ENCODE assay signal across 11 cellular contexts in genomic region chr12:75346215-75346614, GRCh38. TPM values are rescaled to one million over a fixed set of nuclear protein-coding genes. Genes with fewer than 3 reads are reported as not detected.
DNase-seq lines count a peak whose midpoint lies in the region; ATAC-seq lines count a peak whose summit lies in the region.
"Not testable (repeated sequence)": the region's sequence is repeated elsewhere in the genome, so short reads cannot be mapped to it uniquely, and the experiment has no call there.
"Had no signal": no experiment of that assay in that cellular context is flagged by ENCODE, and none has a peak within 500 bp of the region (broad histone marks: within the 10 kb centered on the region; RNA-seq: fewer than 3 reads in every experiment).

No MANE protein-coding gene starts in this region.

- H3K27ac Mint-ChIP-seq in activated CD8-positive, alpha-beta memory T cell treated with anti-CD3 and anti-CD28 coated beads, Interleukin-2, amount 10 ng/mL, durations not matched to agents 7 days and 5 days: not testable (repeated sequence)

- ATAC-seq in activated CD8-positive, alpha-beta memory T cell treated with anti-CD3 and anti-CD28 coated beads, Interleukin-2, amount 10 ng/mL, durations not matched to agents 7 days and 5 days: peak; percentile 89

- DNase-seq in A172 (ENCODE audit: low spot score): peak; percentile 49
- DNase-seq in Daoy (ENCODE audit: low read depth): peak; percentile 12
- DNase-seq in M059J (ENCODE audit: low read depth): peak; percentile 6
- peak; percentile 34 for DNase-seq in activated CD4-positive, alpha-beta T cell treated with anti-CD3 and anti-CD28 coated beads for 48 hours
- DNase-seq in activated CD8-positive, alpha-beta memory T cell treated with anti-CD3 and anti-CD28 coated beads, Interleukin-2, amount 10 ng/mL, durations not matched to agents 7 days and 5 days: peak; percentile 60
- peak; percentile 65 for DNase-seq in activated effector memory CD4-positive, alpha-beta T cell treated with anti-CD3 and anti-CD28 coated beads, Interleukin-2, amount 50 U/mL, for 16 hours
- peak; percentile 30 for DNase-seq in central memory CD4-positive, alpha-beta T cell
- DNase-seq in stimulated activated CD4-positive, alpha-beta T cell treated with anti-CD3 and anti-CD28 coated beads, Interleukin-15, amount 100 ng/mL, for 24 hours: peak; percentile 36

- peaks cover 16% of the 10 kb centered on the region for H3K36me3 Mint-ChIP-seq in activated CD8-positive, alpha-beta memory T cell treated with anti-CD3 and anti-CD28 coated beads, Interleukin-2, amount 10 ng/mL, durations not matched to agents 7 days and 5 days

- H3K9me3 Mint-ChIP-seq in activated CD8-positive, alpha-beta memory T cell treated with anti-CD3 and anti-CD28 coated beads, Interleukin-2, amount 10 ng/mL, durations not matched to agents 7 days and 5 days (ENCODE audit: low read depth): not testable (repeated sequence)

- not testable (repeated sequence) for H3K27me3 Mint-ChIP-seq in activated CD8-positive, alpha-beta memory T cell treated with anti-CD3 and anti-CD28 coated beads, Interleukin-2, amount 10 ng/mL, durations not matched to agents 7 days and 5 days

- CTCF ChIA-PET in activated CD8-positive, alpha-beta memory T cell treated with anti-CD3 and anti-CD28 coated beads, Interleukin-2, amount 10 ng/mL, durations not matched to agents 7 days and 5 days (lab: Charles Lee): not testable (repeated sequence)

- peaks cover 22% of the 10 kb centered on the region for H3K4me1 Mint-ChIP-seq in activated CD8-positive, alpha-beta memory T cell treated with anti-CD3 and anti-CD28 coated beads, Interleukin-2, amount 10 ng/mL, durations not matched to agents 7 days and 5 days

- H3K4me3 Mint-ChIP-seq in activated CD8-positive, alpha-beta memory T cell treated with anti-CD3 and anti-CD28 coated beads, Interleukin-2, amount 10 ng/mL, durations not matched to agents 7 days and 5 days: not testable (repeated sequence)

RNA-seq across cellular contexts. Expression of gene GLIPR1L1, which starts 11.7 kb away (rescaled TPM):
- total RNA-seq in A172 (2014; rRNA removed; shearing (Covaris generic)): not detected in 2 replicates
- not detected in 2 replicates for total RNA-seq in Daoy (2014; rRNA removed; shearing (Covaris generic))
- not detected in 2 replicates for total RNA-seq in M059J (2014; rRNA removed; shearing (Covaris generic))
- total RNA-seq in activated CD8-positive, alpha-beta memory T cell treated with anti-CD3 and anti-CD28 coated beads, Interleukin-2, amount 10 ng/mL, durations not matched to agents 7 days and 5 days: not detected
- total RNA-seq: GM23338, K562, LHCN-M2 had no signal

RNA-seq across cellular contexts. Expression of gene CAPS2, which starts 16.1 kb away (rescaled TPM):
- total RNA-seq in A172 (2014; rRNA removed; shearing (Covaris generic)): 3.8 and 4.8 TPM in 2 replicates
- total RNA-seq in Daoy (2014; rRNA removed; shearing (Covaris generic)): 1.3 and 3.5 TPM in 2 replicates
- 2.5 and 3.7 TPM in 2 replicates for total RNA-seq in M059J (2014; rRNA removed; shearing (Covaris generic))
- 1 to 10 TPM; 6.3 to 9.3 TPM for total RNA-seq in activated CD8-positive, alpha-beta memory T cell treated with anti-CD3 and anti-CD28 coated beads, Interleukin-2, amount 10 ng/mL, durations not matched to agents 7 days and 5 days

RNA-seq across cellular contexts. Expression of gene GLIPR1L2, which starts 44.7 kb away (rescaled TPM):
- 0.24 and 0.76 TPM in 2 replicates for total RNA-seq in A172 (2014; rRNA removed; shearing (Covaris generic))
- total RNA-seq in Daoy (2014; rRNA removed; shearing (Covaris generic)): 1.8 TPM in 1 of 2 replicates, not detected in the other
- not detected in 2 replicates for total RNA-seq in M059J (2014; rRNA removed; shearing (Covaris generic))
- not detected for total RNA-seq in activated CD8-positive, alpha-beta memory T cell treated with anti-CD3 and anti-CD28 coated beads, Interleukin-2, amount 10 ng/mL, durations not matched to agents 7 days and 5 days
- total RNA-seq: GM23338, K562 had no signal

Comparison
In these comparisons a context has a peak if more than half of its experiments do, and no peak if none do; other contexts are left out.
1. Peak in every context shown above with its lines: DNase-seq and ATAC-seq.
2. DNase-seq: peak in every context shown above with its lines; median percentile 65 in activated effector memory CD4-positive, alpha-beta T cell treated with anti-CD3 and anti-CD28 coated beads, Interleukin-2, amount 50 U/mL, for 16 hours; 60 in activated CD8-positive, alpha-beta memory T cell treated with anti-CD3 and anti-CD28 coated beads, Interleukin-2, amount 10 ng/mL, durations not matched to agents 7 days and 5 days; 49 in A172; 36 in stimulated activated CD4-positive, alpha-beta T cell treated with anti-CD3 and anti-CD28 coated beads, Interleukin-15, amount 100 ng/mL, for 24 hours; 34 in activated CD4-positive, alpha-beta T cell treated with anti-CD3 and anti-CD28 coated beads for 48 hours; 30 in central memory CD4-positive, alpha-beta T cell; 12 in Daoy; 6 in M059J.